ENCODE assay signal across 17 cellular contexts in genomic region chr22:31086703-31087330, GRCh38. TPM values are rescaled to one million over a fixed set of nuclear protein-coding genes. Genes with fewer than 3 reads are reported as not detected.
A peak's percentile ranks its signal among the peaks of the same experiment; 100 is the strongest.
DNase-seq lines count a peak whose midpoint lies in the region; ATAC-seq and TF ChIP-seq lines count a peak whose summit lies in the region.
"Had no signal": no experiment of that assay in that cellular context is flagged by ENCODE, and none has a peak within 500 bp of the region (broad histone marks: within the 10 kb centered on the region; RNA-seq: fewer than 3 reads in every experiment).

No MANE protein-coding gene starts in this region.

- CTCF ChIA-PET in CD8-positive, alpha-beta memory T cell (lab: Charles Lee): interaction anchor here (1.5 to 2.3 kb wide), 2 partner anchors 20 to 452 kb away, joined by 3 to 14 read pairs; partner anchors contain the start of genes SELENOM and SLC35E4
- CTCF ChIA-PET in RWPE1 (lab: Yijun Ruan, JAX): no interaction called here

- no peak for DNase-seq in CD8-positive, alpha-beta memory T cell
- DNase-seq in RWPE1 (ENCODE audit: low spot score) (no peak), NCI-H2081 (lab: John Stamatoyannopoulos, UW) (no peak), NCI-H1417 (lab: John Stamatoyannopoulos, UW) (no peak), NCI-H2171 (lab: John Stamatoyannopoulos, UW) (no peak)
- DNase-seq: activated CD8-positive, alpha-beta T cell treated with anti-CD3 and anti-CD28 coated beads for 36 hours; activated gamma-delta T cell; CD4-positive, alpha-beta memory T cell; NCI-H2029 treated with DMSO at 0.1 percent for 48 hours; NK-92 treated with Interleukin-12 subunit alpha and Interleukin-12 subunit beta, amount 100 ng/mL, for 24 hours; stimulated activated naive B cell treated with anti-CD40 and anti-IgM and Interleukin-4, amounts not matched to agents 10 μg/mL and 1 μg/mL and 100 μg/mL, for 72 hours had no signal

- H3K4me3 Mint-ChIP-seq in CD8-positive, alpha-beta memory T cell: peak overlapping the region in 5 of 7 donors; percentile 25 to 79 (median 33)
- H3K4me3 Mint-ChIP-seq: activated CD8-positive, alpha-beta T cell treated with anti-CD3 and anti-CD28 coated beads for 36 hours; stimulated activated naive B cell treated with anti-CD40 and anti-IgM and Interleukin-4, amounts not matched to agents 10 μg/mL and 1 μg/mL and 100 μg/mL, for 72 hours had no signal

- no peaks in the 10 kb centered on the region for H3K9me3 ChIP-seq in CD8-positive, alpha-beta memory T cell (ENCODE audit: low read length)
- no peaks in the 10 kb centered on the region for H3K9me3 ChIP-seq in gastroesophageal sphincter
- no peaks in the 10 kb centered on the region for H3K9me3 ChIP-seq in skeletal muscle satellite cell (replicated peaks; ENCODE audit: low read length)
- H3K9me3 ChIP-seq: SJSA1 had no signal

- H3K27ac ChIP-seq in CD8-positive, alpha-beta memory T cell (ENCODE audit: low read depth, low read length): no peak overlapping the region
- peak overlapping the region; percentile 86 for H3K27ac ChIP-seq in RWPE1
- H3K27ac ChIP-seq in gastroesophageal sphincter: peak overlapping the region; percentile 89 to 100 (median 98)
- H3K27ac ChIP-seq: SJSA1 had no signal

- TF ChIP-seq EP300 in gastroesophageal sphincter (IDR thresholded peaks at IDR 0.05): no peak

- no peaks in the 10 kb centered on the region for H3K36me3 Mint-ChIP-seq in CD8-positive, alpha-beta memory T cell
- H3K36me3 Mint-ChIP-seq: CD4-positive, alpha-beta memory T cell had no signal

- H3K27me3 ChIP-seq in CD8-positive, alpha-beta memory T cell (ENCODE audit: insufficient read depth, low read length, poor library complexity, severe bottlenecking): no peaks in the 10 kb centered on the region
- H3K27me3 ChIP-seq in gastroesophageal sphincter: no peaks in the 10 kb centered on the region
- H3K27me3 ChIP-seq in skeletal muscle satellite cell (ENCODE audit: control insufficient read depth, insufficient read depth, low read length): no peaks in the 10 kb centered on the region
- H3K27me3 ChIP-seq: SJSA1 had no signal

- peaks cover 27% of the 10 kb centered on the region for H3K4me1 ChIP-seq in CD8-positive, alpha-beta memory T cell (ENCODE audit: insufficient read depth, low read length)
- H3K4me1 ChIP-seq in gastroesophageal sphincter: peaks cover 0 to 98% (median 60%) of the 10 kb centered on the region in 3 donors
- peaks cover 47% of the 10 kb centered on the region for H3K4me1 ChIP-seq in skeletal muscle satellite cell (ENCODE audit: control insufficient read depth, insufficient read depth, low read length)

- no peak overlapping the region for H3K4me3 ChIP-seq in CD8-positive, alpha-beta memory T cell (ENCODE audit: low read length)
- peak overlapping the region in 1 of 2 donors; percentile 65 for H3K4me3 ChIP-seq in gastroesophageal sphincter
- H3K4me3 ChIP-seq in skeletal muscle satellite cell (ENCODE audit: low read length): no peak overlapping the region
- H3K4me3 ChIP-seq: SJSA1 had no signal

- 57% methylated on average over 3 of the region's 8 CpGs; no CpG with 5 or more reads in 1 of the 2 donors for WGBS in gastroesophageal sphincter (ENCODE audit: low coverage in 1 of 2), 2 donors

- H3K4me1 Mint-ChIP-seq in CD8-positive, alpha-beta memory T cell: peaks cover 18 to 26% (median 20%) of the 10 kb centered on the region in 3 donors

- H3K36me3 ChIP-seq in CD8-positive, alpha-beta memory T cell (ENCODE audit: insufficient read depth, low read length): no peaks in the 10 kb centered on the region
- peaks cover 0 to 50% of the 10 kb centered on the region in 2 donors for H3K36me3 ChIP-seq in gastroesophageal sphincter
- peaks cover 75% of the 10 kb centered on the region for H3K36me3 ChIP-seq in skeletal muscle satellite cell (ENCODE audit: insufficient read depth, low read length)

- no peaks in the 10 kb centered on the region for H3K9me3 Mint-ChIP-seq in CD8-positive, alpha-beta memory T cell
- H3K9me3 Mint-ChIP-seq: activated CD8-positive, alpha-beta T cell treated with anti-CD3 and anti-CD28 coated beads for 36 hours; CD4-positive, alpha-beta memory T cell; stimulated activated naive B cell treated with anti-CD40 and anti-IgM and Interleukin-4, amounts not matched to agents 10 μg/mL and 1 μg/mL and 100 μg/mL, for 72 hours had no signal

- TF ChIP-seq POLR2A in gastroesophageal sphincter (IDR thresholded peaks at IDR 0.05): no peak

- H3K27ac Mint-ChIP-seq in CD8-positive, alpha-beta memory T cell: no peak overlapping the region
- H3K27ac Mint-ChIP-seq: activated CD8-positive, alpha-beta T cell treated with anti-CD3 and anti-CD28 coated beads for 36 hours; stimulated activated naive B cell treated with anti-CD40 and anti-IgM and Interleukin-4, amounts not matched to agents 10 μg/mL and 1 μg/mL and 100 μg/mL, for 72 hours had no signal

- H3K27me3 Mint-ChIP-seq in CD8-positive, alpha-beta memory T cell: no peaks in the 10 kb centered on the region
- H3K27me3 Mint-ChIP-seq: activated CD8-positive, alpha-beta T cell treated with anti-CD3 and anti-CD28 coated beads for 36 hours; CD4-positive, alpha-beta memory T cell had no signal

- ATAC-seq in gastroesophageal sphincter (no peak), HG02852 (IDR thresholded peaks at IDR 0.05; ENCODE audit: unreplicated experiment) (no peak)
- ATAC-seq: activated CD8-positive, alpha-beta T cell treated with anti-CD3 and anti-CD28 coated beads for 36 hours; stimulated activated naive B cell treated with anti-CD40 and anti-IgM and Interleukin-4, amounts not matched to agents 10 μg/mL and 1 μg/mL and 100 μg/mL, for 72 hours had no signal

- TF ChIP-seq CTCF in RWPE1 (conservative IDR thresholded peaks at IDR 0.05; ENCODE audit: low read depth) (no peak), gastroesophageal sphincter (IDR thresholded peaks at IDR 0.05) (no peak)

- POLR2A ChIA-PET in CD8-positive, alpha-beta memory T cell (lab: Charles Lee): no interaction called here
- POLR2A ChIA-PET in RWPE1 (lab: Yijun Ruan, JAX; ENCODE audit: low non-redundant PET): no interaction called here

- peak overlapping the region; percentile 12 for H3K9ac ChIP-seq in skeletal muscle satellite cell (ENCODE audit: low read depth, low read length)

- no peak overlapping the region for H3K4me2 ChIP-seq in skeletal muscle satellite cell (ENCODE audit: low read length)

RNA-seq across cellular contexts. Expression of gene SMTN, which starts 5.7 kb away (rescaled TPM):
- 10 to 100 TPM; 13.2 to 14.7 TPM for total RNA-seq in CD8-positive, alpha-beta memory T cell
- polyA plus RNA-seq in CD8-positive, alpha-beta memory T cell: 0.98 TPM
- 1,000 to 10,000 TPM in 2 of 4 donors, 100 to 1,000 TPM in 2; 900 to 1,687 (median 1,274) TPM for total RNA-seq in gastroesophageal sphincter
- total RNA-seq in skeletal muscle satellite cell (2012; rRNA removed): 175 and 203 TPM in 2 replicates

RNA-seq across cellular contexts. Expression of gene SELENOM, which starts 20.6 kb away (rescaled TPM):
- 10 to 100 TPM; 14.6 to 15.4 TPM for total RNA-seq in CD8-positive, alpha-beta memory T cell
- 138 TPM for polyA plus RNA-seq in CD8-positive, alpha-beta memory T cell
- 1,000 to 10,000 TPM in 3 of 4 donors, 100 to 1,000 TPM in 1; 941 to 2,300 (median 1,432) TPM for total RNA-seq in gastroesophageal sphincter
- total RNA-seq in skeletal muscle satellite cell (2012; rRNA removed): 128 and 200 TPM in 2 replicates

RNA-seq across cellular contexts. Expression of gene INPP5J, which starts 35.9 kb away (rescaled TPM):
- total RNA-seq in CD8-positive, alpha-beta memory T cell: under 1 TPM in 1 of 2 experiments, not detected in 1; 0.22 TPM
- not detected for polyA plus RNA-seq in CD8-positive, alpha-beta memory T cell
- total RNA-seq in gastroesophageal sphincter: 1 to 10 TPM in 3 of 4 donors, under 1 TPM in 1; 0.54 to 5.3 (median 2.1) TPM
- 0.22 and 0.51 TPM in 2 replicates for total RNA-seq in skeletal muscle satellite cell (2012; rRNA removed)
- polyA plus RNA-seq: CD4-positive, alpha-beta memory T cell had no signal

RNA-seq across cellular contexts. Expression of gene PLA2G3, which starts 53.5 kb away (rescaled TPM):
- not detected for total RNA-seq in CD8-positive, alpha-beta memory T cell
- not detected for polyA plus RNA-seq in CD8-positive, alpha-beta memory T cell
- under 1 TPM in 3 of 4 donors, not detected in 1; 0.12 to 0.47 (median 0.22) TPM for total RNA-seq in gastroesophageal sphincter
- 0.25 TPM in 1 of 2 replicates, not detected in the other for total RNA-seq in skeletal muscle satellite cell (2012; rRNA removed)
- total RNA-seq: activated CD8-positive, alpha-beta T cell treated with anti-CD3 and anti-CD28 coated beads for 36 hours; CD4-positive, alpha-beta memory T cell; lung microvascular endothelial cell; posterior vena cava; SJSA1 had no signal
- polyA plus RNA-seq: CD4-positive, alpha-beta memory T cell had no signal

Comparison
In these comparisons a context has a peak if more than half of its experiments do, and no peak if none do; other contexts are left out.
1. RNA of gene SMTN, which starts 5.7 kb away (total RNA-seq): 900 to 1,687 TPM in gastroesophageal sphincter; 13.2 to 14.7 TPM in CD8-positive, alpha-beta memory T cell; every median in the first group is over 10 times any median in the second.
2. RNA of gene SELENOM, which starts 20.6 kb away (total RNA-seq): 941 to 2,300 TPM in gastroesophageal sphincter; 14.6 to 15.4 TPM in CD8-positive, alpha-beta memory T cell; every median in the first group is over 10 times any median in the second.